Comparison of ENCODE assay signal across 9 cellular contexts in the genomic region with DNA sequence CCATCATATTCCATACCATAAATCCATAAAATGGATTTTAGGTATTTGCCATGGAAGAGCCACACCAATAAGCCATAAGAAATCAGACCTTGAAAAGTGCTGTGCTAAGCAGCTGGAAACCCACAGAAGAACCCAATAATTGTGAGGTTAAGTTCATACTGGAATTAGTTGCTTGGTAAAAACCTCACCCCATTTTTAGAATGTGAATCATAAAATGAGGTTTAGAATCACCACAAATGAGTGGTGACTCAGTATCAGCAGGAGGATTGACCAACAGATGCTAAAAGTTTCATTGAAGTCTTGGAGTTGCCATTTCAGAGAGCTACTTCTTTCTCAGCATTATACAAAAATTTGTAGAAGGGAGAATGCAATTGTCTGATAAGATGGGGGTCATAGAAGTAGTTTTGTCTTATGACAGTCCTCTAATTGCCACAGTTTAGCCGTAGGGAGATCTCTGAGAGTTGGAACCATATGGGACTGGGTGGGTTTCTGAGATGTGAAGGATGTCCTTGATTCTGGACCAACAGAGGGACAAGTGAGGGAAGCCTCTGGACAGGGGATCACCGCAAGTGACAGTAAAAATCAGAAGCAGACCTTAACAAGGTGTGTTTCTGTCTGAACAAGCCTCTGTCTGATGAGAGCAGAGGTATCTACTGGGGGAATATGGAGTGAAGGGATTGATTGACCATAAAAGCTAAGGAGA. TPM values are rescaled to one million over a fixed set of nuclear protein-coding genes. Genes with fewer than 3 reads are reported as not detected.
A peak's percentile ranks its signal among the peaks of the same experiment; 100 is the strongest.
DNase-seq lines count a peak whose midpoint lies in the region; ATAC-seq, FAIRE-seq and TF ChIP-seq lines count a peak whose summit lies in the region.
"Had no signal": no experiment of that assay in that cellular context is flagged by ENCODE, and none has a peak within 500 bp of the region (broad histone marks: within the 10 kb centered on the region; RNA-seq: fewer than 3 reads in every experiment).

No MANE protein-coding gene starts in this region.

- peaks cover 15% of the 10 kb centered on the region for H3K4me1 ChIP-seq in Caco-2
- H3K4me1 ChIP-seq in HepG2 (ENCODE audit: insufficient read depth, low read length), result 0 out of 2 replicates have a peak, but pooled peaks cover 6% of the 10 kb centered on the region
- no peaks in the 10 kb centered on the region for H3K4me1 ChIP-seq in CD8-positive, alpha-beta T cell (ENCODE audit: insufficient read depth, low read length)

- peak; percentile 78 for ATAC-seq in HG02610 (IDR thresholded peaks at IDR 0.05; ENCODE audit: unreplicated experiment)
- no peak for ATAC-seq in HepG2
- no peak for ATAC-seq in GM21528 (IDR thresholded peaks at IDR 0.05; ENCODE audit: low FRiP score, unreplicated experiment)
- no peak for ATAC-seq in HG03460 (IDR thresholded peaks at IDR 0.05; ENCODE audit: unreplicated experiment)
- no peak for ATAC-seq in CD8-positive, alpha-beta T cell

- no peak for TF ChIP-seq POLR2A in HepG2 (IDR thresholded peaks at IDR 0.05; ENCODE audit: insufficient read depth in 1 of 2, low read depth in 2 of 2, low read length in 2 of 2)

- H3K27me3 ChIP-seq in Caco-2 (replicated peaks; ENCODE audit: control insufficient read depth, insufficient read depth, low read length) (no peaks in the 10 kb centered on the region), HepG2 (ENCODE audit: control insufficient read depth in 1 of 2, insufficient read depth in 2 of 2, low read length in 2 of 2) (no peaks in the 10 kb centered on the region)
- no peaks in the 10 kb centered on the region for H3K27me3 ChIP-seq in CD8-positive, alpha-beta T cell (ENCODE audit: insufficient read depth, low read length)

- no peak for TF ChIP-seq EP300 in HepG2 (IDR thresholded peaks at IDR 0.05; ENCODE audit: low read depth in 2 of 2, low read length in 2 of 2)
- TF ChIP-seq EP300 in HepG2 (CRISPR knock-in tag; IDR thresholded peaks at IDR 0.05; ENCODE audit: borderline replicate concordance), result no peak

- H3K27ac ChIP-seq in HepG2 (ENCODE audit: extremely low read length, insufficient read depth, low read length), result no peak overlapping the region
- no peak overlapping the region for H3K27ac ChIP-seq in CD8-positive, alpha-beta T cell (ENCODE audit: low read depth, low read length)

- no peaks in the 10 kb centered on the region for H4K20me1 ChIP-seq in HepG2 (ENCODE audit: insufficient read depth, low read length)

- H3K9ac ChIP-seq in HepG2 (ENCODE audit: insufficient read depth, low read depth, low read length), result no peak overlapping the region

- H3K9me3 Mint-ChIP-seq in Caco-2 (ENCODE audit: unreplicated experiment), result peaks cover 10% of the 10 kb centered on the region
- no peaks in the 10 kb centered on the region for H3K9me3 Mint-ChIP-seq in CD8-positive, alpha-beta T cell
- H3K9me3 Mint-ChIP-seq: central memory CD8-positive, alpha-beta T cell had no signal

- H3K9me3 ChIP-seq in Caco-2 (no peaks in the 10 kb centered on the region), HepG2 (ENCODE audit: low read length) (no peaks in the 10 kb centered on the region)
- no peaks in the 10 kb centered on the region for H3K9me3 ChIP-seq in CD8-positive, alpha-beta T cell (ENCODE audit: low read length)

- no peak overlapping the region for H3K4me3 ChIP-seq in Caco-2 (ENCODE audit: low read depth, low read length)
- H3K4me3 ChIP-seq in HepG2 (replicated peaks in 1 of 3; ENCODE audit: insufficient read depth in 1 of 3, low read depth in 2 of 3, low read length in 3 of 3), result no peak overlapping the region
- H3K4me3 ChIP-seq in CD8-positive, alpha-beta T cell (ENCODE audit: low read depth, low read length), result no peak overlapping the region

- intact Hi-C loops in Caco-2 (cut with micrococcal nuclease; ENCODE audit: unreplicated experiment) (loop anchor here (2.0 kb wide), 1 partner anchor 35 kb away; no protein-coding TSS in a partner anchor), HepG2 (cut with micrococcal nuclease; ENCODE audit: unreplicated experiment) (no loop called here)
- intact Hi-C loops in CD8-positive, alpha-beta T cell (cut with DNase I, micrococcal nuclease), result no loop called here

- no peak overlapping the region for H3K4me2 ChIP-seq in HepG2 (ENCODE audit: low read depth, low read length)

- H3K36me3 ChIP-seq in Caco-2 (ENCODE audit: control insufficient read depth, insufficient read depth, low read length) (no peaks in the 10 kb centered on the region), HepG2 (replicated peaks in 1 of 2; ENCODE audit: control insufficient read depth in 1 of 2, insufficient read depth in 2 of 2, low read length in 2 of 2) (peaks cover 2 to 8% of the 10 kb centered on the region in 2 experiments; a peak in 2 of 5 replicates)
- H3K36me3 ChIP-seq in CD8-positive, alpha-beta T cell (ENCODE audit: insufficient read depth, low read length), result no peaks in the 10 kb centered on the region

- H3K27me3 Mint-ChIP-seq in Caco-2 (ENCODE audit: insufficient read depth, unreplicated experiment), result no peaks in the 10 kb centered on the region
- H3K27me3 Mint-ChIP-seq in CD8-positive, alpha-beta T cell (ENCODE audit: low read depth), result no peaks in the 10 kb centered on the region

- CTCF ChIA-PET in Caco-2 (lab: Charles Lee), result no interaction called here
- CTCF ChIA-PET in HepG2 (lab: Yijun Ruan, JAX; ENCODE audit: low intra/inter-chr PET ratio, low total read pairs), result no interaction called here
- CTCF ChIA-PET in CD8-positive, alpha-beta T cell (lab: Charles Lee), result no interaction called here

- FAIRE-seq in HepG2 (lab: Jason Lieb, UNC), result no peak

- peak overlapping the region; percentile 9 for H3K27ac Mint-ChIP-seq in Caco-2 (ENCODE audit: unreplicated experiment)
- H3K27ac Mint-ChIP-seq in CD8-positive, alpha-beta T cell, result no peak overlapping the region

- in situ Hi-C loops in HepG2 (cut with HindIII; ENCODE audit: extremely low pct_ligation_motif_present, low pct_unique_long_range_greater_than_20kb), result no loop called here

- no peaks in the 10 kb centered on the region for H3K4me1 Mint-ChIP-seq in Caco-2 (ENCODE audit: low read depth, unreplicated experiment)
- no peaks in the 10 kb centered on the region for H3K4me1 Mint-ChIP-seq in CD8-positive, alpha-beta T cell (ENCODE audit: low read depth)
- H3K4me1 Mint-ChIP-seq: central memory CD8-positive, alpha-beta T cell had no signal

- DNase-seq in Caco-2 (no peak), SW480 (ENCODE audit: low spot score) (peak; percentile 93), HepG2 (ENCODE audit: low spot score) (no peak), nucleus accumbens (lab: John Stamatoyannopoulos, UW) (no peak)
- DNase-seq in CD8-positive, alpha-beta T cell, result no peak

- POLR2A ChIA-PET in Caco-2 (lab: Charles Lee) (no interaction called here), HepG2 (lab: Yijun Ruan, JAX) (no interaction called here)
- POLR2A ChIA-PET in CD8-positive, alpha-beta T cell (lab: Charles Lee), result interaction anchor here (0.9 kb wide), 1 partner anchor 10 kb away, joined by 3 read pairs; no protein-coding TSS in a partner anchor

- no peaks in the 10 kb centered on the region for H3K36me3 Mint-ChIP-seq in Caco-2 (ENCODE audit: insufficient read depth, unreplicated experiment)
- H3K36me3 Mint-ChIP-seq in CD8-positive, alpha-beta T cell, result no peaks in the 10 kb centered on the region

- no peak overlapping the region for H2AFZ ChIP-seq in HepG2 (ENCODE audit: low read length)

- no peak for TF ChIP-seq CTCF in Caco-2 (IDR thresholded peaks at IDR 0.05; ENCODE audit: insufficient read depth in 1 of 2, low read depth in 1 of 2, low read length in 1 of 2, severe bottlenecking in 1 of 2, unreplicated experiment in 1 of 2)
- TF ChIP-seq CTCF in HepG2 (CRISPR knock-in tag; IDR thresholded peaks at IDR 0.05), result no peak
- TF ChIP-seq CTCF in CD8-positive, alpha-beta T cell (IDR thresholded peaks at IDR 0.05), result no peak

- no peaks in the 10 kb centered on the region for H3K79me2 ChIP-seq in HepG2 (ENCODE audit: insufficient read depth, low read length)

- BruUV-seq in Caco-2 (replicated peaks; lab: Mats Ljungman, UMichigan) (no TSS peak), HepG2 (replicated peaks; lab: Mats Ljungman, UMichigan) (no TSS peak)

- no peak overlapping the region for H3K4me3 Mint-ChIP-seq in Caco-2 (ENCODE audit: unreplicated experiment)
- no peak overlapping the region for H3K4me3 Mint-ChIP-seq in CD8-positive, alpha-beta T cell
- H3K4me3 Mint-ChIP-seq: central memory CD8-positive, alpha-beta T cell had no signal

- TF ChIP-seq RAD21 in HepG2 (CRISPR knock-in tag; IDR thresholded peaks at IDR 0.05), result no peak

- WGBS in HepG2 (ENCODE audit: low lambda C conversion rate), result 90% methylated on average over 2 of the region's 2 CpGs

TF ChIP-seq in HepG2, 621 proteins besides CTCF, POLR2A, EP300 and RAD21:
- TF ChIP-seq MAFK (conservative IDR thresholded peaks at IDR 0.05 in 1 of 2, IDR thresholded peaks at IDR 0.05 in 1 of 2; ENCODE audit: low read length in 2 of 2) (peak; percentile 3 to 19; a peak in 1 of 4 replicates), ZBTB7A (CRISPR knock-in tag; IDR thresholded peaks at IDR 0.05) (no peak)

RNA-seq across cellular contexts. Expression of gene STON2, which starts 1.4 kb away (rescaled TPM):
- 37.1 and 43.5 TPM in 2 replicates for total RNA-seq in Caco-2 (2022)
- 11.0 and 13.8 TPM in 2 replicates for total RNA-seq in HepG2 (2016; rRNA removed; fragmentation: Illumina TruSeq; extraction: Trizol)
- total RNA-seq in HepG2 (2016; cell fraction: cytosol; rRNA removed; fragmentation: Illumina TruSeq; extraction: Trizol; ENCODE audit: low read depth), result 1.8 and 2.0 TPM in 2 replicates
- 10.5 and 13.2 TPM in 2 replicates for total RNA-seq in HepG2 (2016; cell fraction: insoluble cytoplasmic fraction; rRNA removed; fragmentation: Illumina TruSeq; extraction: Trizol)
- 3.1 and 3.8 TPM in 2 replicates for total RNA-seq in HepG2 (2016; cell fraction: membrane; rRNA removed; fragmentation: Illumina TruSeq; extraction: Trizol)
- 12.7 and 16.5 TPM in 2 replicates for total RNA-seq in HepG2 (2016; cell fraction: nucleus; rRNA removed; fragmentation: Illumina TruSeq; extraction: Trizol)
- polyA plus RNA-seq in HepG2 (2011; rRNA removed), result 2.1 and 2.4 TPM in 2 replicates
- polyA plus RNA-seq in HepG2 (2011; cell fraction: cytosol; rRNA removed), result 0.71 and 1.6 TPM in 2 replicates
- polyA plus RNA-seq in HepG2 (2011; cell fraction: nucleus; rRNA removed), result 2.0 and 3.8 TPM in 2 replicates
- 1.3 and 1.6 TPM in 2 replicates for polyA plus RNA-seq in HepG2 (2012)
- 0.23 and 0.43 TPM in 2 replicates for polyA plus RNA-seq in HepG2 (2016; cell fraction: cytosol; fragmentation: Illumina TruSeq; extraction: Trizol; ENCODE audit: low read depth)
- 2.4 TPM in 2 replicates for polyA plus RNA-seq in HepG2 (2016; cell fraction: insoluble cytoplasmic fraction; fragmentation: Illumina TruSeq; extraction: Trizol; ENCODE audit: low read depth)
- polyA plus RNA-seq in HepG2 (2016; cell fraction: membrane; fragmentation: Illumina TruSeq; extraction: Trizol; ENCODE audit: low read depth), result 0.57 and 0.77 TPM in 2 replicates
- 2.7 and 4.2 TPM in 2 replicates for polyA plus RNA-seq in HepG2 (2016; cell fraction: nucleus; fragmentation: Illumina TruSeq; extraction: Trizol; ENCODE audit: insufficient read depth, low read depth)
- 15.1 and 91.4 TPM in 2 replicates for polyA minus RNA-seq in HepG2 (2011; rRNA and poly(A)+ RNA removed; ENCODE audit: low replicate concordance)
- 6.2 and 6.7 TPM in 2 replicates for polyA minus RNA-seq in HepG2 (2011; cell fraction: cytosol; rRNA and poly(A)+ RNA removed)
- polyA minus RNA-seq in HepG2 (2011; cell fraction: nucleus; rRNA and poly(A)+ RNA removed), result 14.8 and 17.2 TPM in 2 replicates
- total RNA-seq in CD8-positive, alpha-beta T cell, result not detected
